ENCODE assay signal across 1 cellular context in genomic region chr1:26259578-26259977, GRCh38.
TF ChIP-seq lines count a peak whose summit lies in the region.

No MANE protein-coding gene starts in this region.

TF ChIP-seq in GM23338, 12 proteins besides CTCF, POLR2A, EP300 and RAD21:
- TF ChIP-seq ZNF331 (CRISPR knock-in tag; IDR thresholded peaks at IDR 0.05; ENCODE audit: low read depth) (no peak), ZNF114 (CRISPR knock-in tag; IDR thresholded peaks at IDR 0.05) (no peak), ZNF462 (CRISPR knock-in tag; IDR thresholded peaks at IDR 0.05) (no peak), JUNB (IDR thresholded peaks at IDR 0.05; ENCODE audit: unreplicated experiment) (no peak), STAT1 (IDR thresholded peaks at IDR 0.05; ENCODE audit: unreplicated experiment) (no peak), EZH2phosphoT487 (IDR thresholded peaks at IDR 0.05; ENCODE audit: unreplicated experiment) (no peak), NANOG (IDR thresholded peaks at IDR 0.05; ENCODE audit: borderline replicate concordance) (no peak), EZH2 (IDR thresholded peaks at IDR 0.05; ENCODE audit: low read depth, unreplicated experiment) (no peak), CREB1 (CRISPR knock-in tag; IDR thresholded peaks at IDR 0.05; ENCODE audit: low read depth) (no peak)
- TF ChIP-seq, protein P1, sequence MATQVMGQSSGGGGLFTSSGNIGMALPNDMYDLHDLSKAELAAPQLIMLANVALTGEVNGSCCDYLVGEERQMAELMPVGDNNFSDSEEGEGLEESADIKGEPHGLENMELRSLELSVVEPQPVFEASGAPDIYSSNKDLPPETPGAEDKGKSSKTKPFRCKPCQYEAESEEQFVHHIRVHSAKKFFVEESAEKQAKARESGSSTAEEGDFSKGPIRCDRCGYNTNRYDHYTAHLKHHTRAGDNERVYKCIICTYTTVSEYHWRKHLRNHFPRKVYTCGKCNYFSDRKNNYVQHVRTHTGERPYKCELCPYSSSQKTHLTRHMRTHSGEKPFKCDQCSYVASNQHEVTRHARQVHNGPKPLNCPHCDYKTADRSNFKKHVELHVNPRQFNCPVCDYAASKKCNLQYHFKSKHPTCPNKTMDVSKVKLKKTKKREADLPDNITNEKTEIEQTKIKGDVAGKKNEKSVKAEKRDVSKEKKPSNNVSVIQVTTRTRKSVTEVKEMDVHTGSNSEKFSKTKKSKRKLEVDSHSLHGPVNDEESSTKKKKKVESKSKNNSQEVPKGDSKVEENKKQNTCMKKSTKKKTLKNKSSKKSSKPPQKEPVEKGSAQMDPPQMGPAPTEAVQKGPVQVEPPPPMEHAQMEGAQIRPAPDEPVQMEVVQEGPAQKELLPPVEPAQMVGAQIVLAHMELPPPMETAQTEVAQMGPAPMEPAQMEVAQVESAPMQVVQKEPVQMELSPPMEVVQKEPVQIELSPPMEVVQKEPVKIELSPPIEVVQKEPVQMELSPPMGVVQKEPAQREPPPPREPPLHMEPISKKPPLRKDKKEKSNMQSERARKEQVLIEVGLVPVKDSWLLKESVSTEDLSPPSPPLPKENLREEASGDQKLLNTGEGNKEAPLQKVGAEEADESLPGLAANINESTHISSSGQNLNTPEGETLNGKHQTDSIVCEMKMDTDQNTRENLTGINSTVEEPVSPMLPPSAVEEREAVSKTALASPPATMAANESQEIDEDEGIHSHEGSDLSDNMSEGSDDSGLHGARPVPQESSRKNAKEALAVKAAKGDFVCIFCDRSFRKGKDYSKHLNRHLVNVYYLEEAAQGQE (IDR thresholded peaks at IDR 0.05; ENCODE audit: unreplicated experiment), result no peak
TF ChIP-seq in GM23338: peak in this region for 0.
